ENCODE assay signal across 8 cellular contexts in genomic region chr1:66931548-66932124, GRCh38. TPM values are rescaled to one million over a fixed set of nuclear protein-coding genes. Genes with fewer than 3 reads are reported as not detected.
DNase-seq lines count a peak whose midpoint lies in the region; ATAC-seq and TF ChIP-seq lines count a peak whose summit lies in the region.

No MANE protein-coding gene starts in this region.

- POLR2A ChIA-PET in OCI-LY7 (lab: Charles Lee), result interaction anchor here (0.6 to 2.0 kb wide), 9 partner anchors 9 to 167 kb away, joined by 3 to 11 read pairs (median 4); no protein-coding TSS in a partner anchor

- H3K27ac ChIP-seq in OCI-LY7 (ENCODE audit: low read depth, low read length, poor library complexity, severe bottlenecking), result peak overlapping the region; percentile 86

- peaks cover 5% of the 10 kb centered on the region for H3K27me3 Mint-ChIP-seq in endothelial cell (ENCODE audit: unreplicated experiment)
- no peaks in the 10 kb centered on the region for H3K27me3 Mint-ChIP-seq in progenitor cell of endocrine pancreas

- H3K9me3 Mint-ChIP-seq in endothelial cell (ENCODE audit: unreplicated experiment) (no peaks in the 10 kb centered on the region), progenitor cell of endocrine pancreas (ENCODE audit: low read depth) (no peaks in the 10 kb centered on the region)

- CTCF ChIA-PET in OCI-LY7 (lab: Charles Lee; ENCODE audit: unreplicated experiment), result no interaction called here

- no peaks in the 10 kb centered on the region for H3K9me2 ChIP-seq in OCI-LY7 (ENCODE audit: insufficient read depth, low read length)

- peaks cover 10% of the 10 kb centered on the region for H3K4me1 Mint-ChIP-seq in endothelial cell (ENCODE audit: unreplicated experiment)
- H3K4me1 Mint-ChIP-seq in progenitor cell of endocrine pancreas (ENCODE audit: low read depth), result peaks cover 26% of the 10 kb centered on the region

- BruUV-seq in OCI-LY7 (replicated peaks; lab: Mats Ljungman, UMichigan), result no TSS peak

- DNase-seq in GM12865 (ENCODE audit: low read depth) (peak; percentile 36), OCI-LY7 (ENCODE audit: low spot score) (peak; percentile 36), endothelial cell (ENCODE audit: low spot score) (no peak), progenitor cell of endocrine pancreas (ENCODE audit: low spot score, unreplicated experiment) (no peak), NCI-H128 (lab: John Stamatoyannopoulos, UW; ENCODE audit: unreplicated experiment) (no peak), NCI-H446 treated with DMSO at 0.1 percent for 48 hours (lab: John Stamatoyannopoulos, UW) (no peak)
- no peak for DNase-seq in stimulated activated CD4-positive, alpha-beta T cell treated with anti-CD3 and anti-CD28 coated beads, Interleukin-4, amount 100 ng/mL, for 24 hours

- ATAC-seq in GM19467 (IDR thresholded peaks at IDR 0.05; ENCODE audit: unreplicated experiment), result no peak

- H3K4me3 ChIP-seq in GM12865 (ENCODE audit: low read depth, low read length) (peak overlapping the region; percentile 96), OCI-LY7 (ENCODE audit: low read depth, low read length, poor library complexity, severe bottlenecking) (peak overlapping the region; percentile 98)

- H3K79me2 ChIP-seq in OCI-LY7 (ENCODE audit: insufficient read depth, low read depth, low read length), result peaks cover 94% of the 10 kb centered on the region

- H3K4me3 Mint-ChIP-seq in endothelial cell (ENCODE audit: unreplicated experiment) (peak overlapping the region; percentile 93), progenitor cell of endocrine pancreas (ENCODE audit: low read depth) (peak overlapping the region; percentile 91)

- TF ChIP-seq CTCF in GM12865 (IDR thresholded peaks at IDR 0.05; ENCODE audit: insufficient read depth, low read depth, low read length, missing control alignments), result no peak
- no peak for TF ChIP-seq CTCF in OCI-LY7 (conservative IDR thresholded peaks at IDR 0.05; ENCODE audit: low read length)
- TF ChIP-seq CTCF in endothelial cell (IDR thresholded peaks at IDR 0.05; ENCODE audit: unreplicated experiment), result no peak
- no peak for TF ChIP-seq CTCF in progenitor cell of endocrine pancreas (IDR thresholded peaks at IDR 0.05; ENCODE audit: unreplicated experiment)

- intact Hi-C loops in OCI-LY7 (cut with micrococcal nuclease; ENCODE audit: unreplicated experiment), result loop anchor here (2.0 to 5.0 kb wide), 3 partner anchors 51 to 499 kb away; partner anchors contain the start of gene SERBP1

- peaks cover 10% of the 10 kb centered on the region; the same call in 1 of the 2 replicates for H3K9me3 ChIP-seq in OCI-LY7 (ENCODE audit: low read length)

- H3K27ac Mint-ChIP-seq in endothelial cell (ENCODE audit: unreplicated experiment) (peak overlapping the region; percentile 94), progenitor cell of endocrine pancreas (peak overlapping the region; percentile 94)

- no peak overlapping the region for H2AFZ ChIP-seq in OCI-LY7 (ENCODE audit: low read length)

- H3K36me3 Mint-ChIP-seq in endothelial cell (ENCODE audit: low read depth, unreplicated experiment) (no peaks in the 10 kb centered on the region), progenitor cell of endocrine pancreas (ENCODE audit: insufficient read depth) (peaks cover 2% of the 10 kb centered on the region)

- peaks cover 36% of the 10 kb centered on the region; the same call in 1 of the 2 replicates for H4K20me1 ChIP-seq in OCI-LY7 (ENCODE audit: insufficient read depth, low read length)

- peaks cover 70% of the 10 kb centered on the region for H3K36me3 ChIP-seq in OCI-LY7 (ENCODE audit: insufficient read depth, low read length)

- H3K4me1 ChIP-seq in OCI-LY7 (ENCODE audit: insufficient read depth, low read length, poor library complexity, severe bottlenecking), result peaks cover 60% of the 10 kb centered on the region

- peak overlapping the region; percentile 76 for H3K4me2 ChIP-seq in OCI-LY7 (ENCODE audit: low read length)

RNA-seq across cellular contexts. Expression of gene MIER1, which starts 6.8 kb away (rescaled TPM):
- total RNA-seq in OCI-LY7 (2014; rRNA removed; shearing (Covaris generic)), result 24.4 and 38.0 TPM in 2 replicates
- 43.8 and 45.9 TPM in 2 replicates for total RNA-seq in OCI-LY7 (2022)
- total RNA-seq in endothelial cell (ENCODE audit: unreplicated experiment), result 33.2 TPM
- 31.8 and 32.5 TPM in 2 replicates for total RNA-seq in progenitor cell of endocrine pancreas

RNA-seq across cellular contexts. Expression of gene DNAI4, which starts 7.0 kb away (rescaled TPM):
- 1.9 and 6.1 TPM in 2 replicates for total RNA-seq in OCI-LY7 (2014; rRNA removed; shearing (Covaris generic))
- total RNA-seq in OCI-LY7 (2022) (10.2 and 12.0 TPM in 2 replicates), endothelial cell (ENCODE audit: unreplicated experiment) (5.1 TPM), progenitor cell of endocrine pancreas (11.7 and 14.3 TPM in 2 replicates)

Comparison
In these comparisons a context has a peak if more than half of its experiments do, and no peak if none do; other contexts are left out.
1. DNase-seq: peak in GM12865 (single experiment) and OCI-LY7 (single experiment); none in endothelial cell (single experiment), progenitor cell of endocrine pancreas (single experiment), NCI-H128 (single experiment), NCI-H446 treated with DMSO at 0.1 percent for 48 hours (single experiment) and stimulated activated CD4-positive, alpha-beta T cell treated with anti-CD3 and anti-CD28 coated beads, Interleukin-4, amount 100 ng/mL, for 24 hours (single experiment).